1 cellular context compared by ENCODE assay signal in the genomic region with DNA sequence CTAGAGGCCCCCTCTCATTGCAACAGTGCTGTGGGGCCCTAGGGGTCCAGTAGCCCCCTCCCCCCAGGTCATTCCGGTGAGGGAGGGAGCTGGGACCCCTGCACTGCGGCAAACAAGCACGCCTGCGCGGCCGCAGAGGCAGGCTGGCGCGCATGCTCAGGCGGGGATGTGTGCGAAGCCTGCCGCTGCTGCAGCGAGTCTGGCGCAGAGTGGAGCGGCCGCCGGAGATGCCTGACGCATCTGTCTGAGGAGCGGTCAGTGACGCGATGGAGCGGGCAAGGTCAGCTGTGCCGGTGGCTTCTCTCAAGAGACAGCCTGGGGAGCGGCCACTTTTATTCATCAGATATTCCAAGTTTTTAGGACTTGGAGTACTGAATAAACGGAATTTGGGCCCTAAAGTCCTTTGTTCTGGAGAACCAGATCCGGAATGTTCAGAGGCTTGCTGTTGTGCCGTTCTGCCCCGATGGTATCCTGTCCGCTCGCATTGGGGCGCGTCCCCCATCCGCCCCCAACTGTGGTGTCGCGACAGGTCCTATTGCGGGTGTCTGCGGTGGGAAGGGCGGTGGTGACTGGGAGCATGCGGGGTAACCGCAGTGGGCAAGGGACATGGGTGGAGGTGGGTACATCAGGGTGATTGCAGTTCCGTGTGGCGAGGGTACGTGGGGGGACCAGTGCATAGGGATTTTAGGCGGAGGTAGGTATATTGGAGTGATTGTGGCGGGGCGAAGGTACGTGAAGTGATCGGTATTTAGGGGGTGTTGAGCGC.
TF ChIP-seq lines count a peak whose summit lies in the region.

A gene (plus strand): TSS at position 205 of the 766 bp plus-strand sequence. CDS start 19,467 bp downstream, outside the sequence.
A gene with protein sequence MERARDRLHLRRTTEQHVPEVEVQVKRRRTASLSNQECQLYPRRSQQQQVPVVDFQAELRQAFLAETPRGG (plus strand): TSS at position 205 of the 766 bp plus-strand sequence. CDS start 62 bp downstream, at position 267.

TF ChIP-seq in WTC11, 78 proteins besides CTCF, POLR2A, EP300 and RAD21 (continued from another document):
- TF ChIP-seq, protein P1, sequence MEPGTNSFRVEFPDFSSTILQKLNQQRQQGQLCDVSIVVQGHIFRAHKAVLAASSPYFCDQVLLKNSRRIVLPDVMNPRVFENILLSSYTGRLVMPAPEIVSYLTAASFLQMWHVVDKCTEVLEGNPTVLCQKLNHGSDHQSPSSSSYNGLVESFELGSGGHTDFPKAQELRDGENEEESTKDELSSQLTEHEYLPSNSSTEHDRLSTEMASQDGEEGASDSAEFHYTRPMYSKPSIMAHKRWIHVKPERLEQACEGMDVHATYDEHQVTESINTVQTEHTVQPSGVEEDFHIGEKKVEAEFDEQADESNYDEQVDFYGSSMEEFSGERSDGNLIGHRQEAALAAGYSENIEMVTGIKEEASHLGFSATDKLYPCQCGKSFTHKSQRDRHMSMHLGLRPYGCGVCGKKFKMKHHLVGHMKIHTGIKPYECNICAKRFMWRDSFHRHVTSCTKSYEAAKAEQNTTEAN (CRISPR knock-in tag; IDR thresholded peaks at IDR 0.05), result no peak
- no peak for TF ChIP-seq ZNF232 (CRISPR knock-in tag; IDR thresholded peaks at IDR 0.05)
- TF ChIP-seq SMAD4 (CRISPR knock-in tag; IDR thresholded peaks at IDR 0.05), result no peak
- TF ChIP-seq, protein P2, sequence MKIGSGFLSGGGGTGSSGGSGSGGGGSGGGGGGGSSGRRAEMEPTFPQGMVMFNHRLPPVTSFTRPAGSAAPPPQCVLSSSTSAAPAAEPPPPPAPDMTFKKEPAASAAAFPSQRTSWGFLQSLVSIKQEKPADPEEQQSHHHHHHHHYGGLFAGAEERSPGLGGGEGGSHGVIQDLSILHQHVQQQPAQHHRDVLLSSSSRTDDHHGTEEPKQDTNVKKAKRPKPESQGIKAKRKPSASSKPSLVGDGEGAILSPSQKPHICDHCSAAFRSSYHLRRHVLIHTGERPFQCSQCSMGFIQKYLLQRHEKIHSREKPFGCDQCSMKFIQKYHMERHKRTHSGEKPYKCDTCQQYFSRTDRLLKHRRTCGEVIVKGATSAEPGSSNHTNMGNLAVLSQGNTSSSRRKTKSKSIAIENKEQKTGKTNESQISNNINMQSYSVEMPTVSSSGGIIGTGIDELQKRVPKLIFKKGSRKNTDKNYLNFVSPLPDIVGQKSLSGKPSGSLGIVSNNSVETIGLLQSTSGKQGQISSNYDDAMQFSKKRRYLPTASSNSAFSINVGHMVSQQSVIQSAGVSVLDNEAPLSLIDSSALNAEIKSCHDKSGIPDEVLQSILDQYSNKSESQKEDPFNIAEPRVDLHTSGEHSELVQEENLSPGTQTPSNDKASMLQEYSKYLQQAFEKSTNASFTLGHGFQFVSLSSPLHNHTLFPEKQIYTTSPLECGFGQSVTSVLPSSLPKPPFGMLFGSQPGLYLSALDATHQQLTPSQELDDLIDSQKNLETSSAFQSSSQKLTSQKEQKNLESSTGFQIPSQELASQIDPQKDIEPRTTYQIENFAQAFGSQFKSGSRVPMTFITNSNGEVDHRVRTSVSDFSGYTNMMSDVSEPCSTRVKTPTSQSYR (CRISPR knock-in tag; IDR thresholded peaks at IDR 0.05), result no peak; the same call in 1 of the 2 replicates
- TF ChIP-seq, protein P3, sequence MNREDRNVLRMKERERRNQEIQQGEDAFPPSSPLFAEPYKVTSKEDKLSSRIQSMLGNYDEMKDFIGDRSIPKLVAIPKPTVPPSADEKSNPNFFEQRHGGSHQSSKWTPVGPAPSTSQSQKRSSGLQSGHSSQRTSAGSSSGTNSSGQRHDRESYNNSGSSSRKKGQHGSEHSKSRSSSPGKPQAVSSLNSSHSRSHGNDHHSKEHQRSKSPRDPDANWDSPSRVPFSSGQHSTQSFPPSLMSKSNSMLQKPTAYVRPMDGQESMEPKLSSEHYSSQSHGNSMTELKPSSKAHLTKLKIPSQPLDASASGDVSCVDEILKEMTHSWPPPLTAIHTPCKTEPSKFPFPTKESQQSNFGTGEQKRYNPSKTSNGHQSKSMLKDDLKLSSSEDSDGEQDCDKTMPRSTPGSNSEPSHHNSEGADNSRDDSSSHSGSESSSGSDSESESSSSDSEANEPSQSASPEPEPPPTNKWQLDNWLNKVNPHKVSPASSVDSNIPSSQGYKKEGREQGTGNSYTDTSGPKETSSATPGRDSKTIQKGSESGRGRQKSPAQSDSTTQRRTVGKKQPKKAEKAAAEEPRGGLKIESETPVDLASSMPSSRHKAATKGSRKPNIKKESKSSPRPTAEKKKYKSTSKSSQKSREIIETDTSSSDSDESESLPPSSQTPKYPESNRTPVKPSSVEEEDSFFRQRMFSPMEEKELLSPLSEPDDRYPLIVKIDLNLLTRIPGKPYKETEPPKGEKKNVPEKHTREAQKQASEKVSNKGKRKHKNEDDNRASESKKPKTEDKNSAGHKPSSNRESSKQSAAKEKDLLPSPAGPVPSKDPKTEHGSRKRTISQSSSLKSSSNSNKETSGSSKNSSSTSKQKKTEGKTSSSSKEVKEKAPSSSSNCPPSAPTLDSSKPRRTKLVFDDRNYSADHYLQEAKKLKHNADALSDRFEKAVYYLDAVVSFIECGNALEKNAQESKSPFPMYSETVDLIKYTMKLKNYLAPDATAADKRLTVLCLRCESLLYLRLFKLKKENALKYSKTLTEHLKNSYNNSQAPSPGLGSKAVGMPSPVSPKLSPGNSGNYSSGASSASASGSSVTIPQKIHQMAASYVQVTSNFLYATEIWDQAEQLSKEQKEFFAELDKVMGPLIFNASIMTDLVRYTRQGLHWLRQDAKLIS (CRISPR knock-in tag; IDR thresholded peaks at IDR 0.05; ENCODE audit: borderline replicate concordance), result no peak; the same call in 1 of the 2 replicates
- TF ChIP-seq SP1 (CRISPR knock-in tag; conservative IDR thresholded peaks at IDR 0.05), result peak; percentile 54
- TF ChIP-seq FOXK1 (CRISPR knock-in tag; IDR thresholded peaks at IDR 0.05), result peak; percentile 35; the same call in 1 of the 2 replicates
- no peak for TF ChIP-seq JAZF1 (CRISPR knock-in tag; IDR thresholded peaks at IDR 0.05)
- 0 out of 2 replicates have a peak, but pooled peaks have one; percentile 24 for TF ChIP-seq NFATC4 (CRISPR knock-in tag; IDR thresholded peaks at IDR 0.05)
- TF ChIP-seq, protein P4, sequence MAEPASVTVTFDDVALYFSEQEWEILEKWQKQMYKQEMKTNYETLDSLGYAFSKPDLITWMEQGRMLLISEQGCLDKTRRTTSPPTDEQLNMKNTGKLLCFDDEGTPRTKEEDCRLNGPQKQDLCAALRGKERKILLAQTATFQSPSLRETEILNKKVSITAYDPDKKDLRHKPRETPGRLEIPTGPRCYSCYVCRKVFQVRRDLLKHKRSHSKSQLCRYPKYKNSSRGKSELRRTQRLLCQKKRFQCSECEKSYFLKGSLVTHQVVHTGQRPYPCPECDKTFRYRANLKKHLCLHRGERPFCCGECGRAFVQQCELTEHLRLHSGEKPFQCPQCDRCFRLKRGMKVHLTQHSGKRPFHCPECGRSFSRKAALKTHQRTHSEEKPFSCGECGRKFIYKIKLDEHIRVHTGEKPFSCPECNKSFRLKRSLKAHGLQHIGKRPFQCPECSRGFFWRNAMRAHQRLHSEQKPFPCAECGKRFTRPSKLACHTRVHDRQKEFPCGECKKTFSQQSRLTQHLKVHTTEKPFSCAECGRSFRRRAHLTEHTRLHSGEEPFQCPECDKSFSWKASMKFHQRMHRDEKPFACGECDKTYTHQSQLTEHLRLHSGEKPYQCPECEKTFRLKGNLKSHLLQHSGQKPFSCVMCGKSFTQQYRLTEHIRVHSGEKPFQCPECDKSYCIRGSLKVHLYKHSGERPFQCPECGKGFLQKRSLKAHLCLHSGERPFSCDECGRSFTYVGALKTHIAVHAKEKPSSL (CRISPR knock-in tag; conservative IDR thresholded peaks at IDR 0.05), result no peak
- no peak for TF ChIP-seq ZNF671 (CRISPR knock-in tag; IDR thresholded peaks at IDR 0.05)
- TF ChIP-seq, protein P5, sequence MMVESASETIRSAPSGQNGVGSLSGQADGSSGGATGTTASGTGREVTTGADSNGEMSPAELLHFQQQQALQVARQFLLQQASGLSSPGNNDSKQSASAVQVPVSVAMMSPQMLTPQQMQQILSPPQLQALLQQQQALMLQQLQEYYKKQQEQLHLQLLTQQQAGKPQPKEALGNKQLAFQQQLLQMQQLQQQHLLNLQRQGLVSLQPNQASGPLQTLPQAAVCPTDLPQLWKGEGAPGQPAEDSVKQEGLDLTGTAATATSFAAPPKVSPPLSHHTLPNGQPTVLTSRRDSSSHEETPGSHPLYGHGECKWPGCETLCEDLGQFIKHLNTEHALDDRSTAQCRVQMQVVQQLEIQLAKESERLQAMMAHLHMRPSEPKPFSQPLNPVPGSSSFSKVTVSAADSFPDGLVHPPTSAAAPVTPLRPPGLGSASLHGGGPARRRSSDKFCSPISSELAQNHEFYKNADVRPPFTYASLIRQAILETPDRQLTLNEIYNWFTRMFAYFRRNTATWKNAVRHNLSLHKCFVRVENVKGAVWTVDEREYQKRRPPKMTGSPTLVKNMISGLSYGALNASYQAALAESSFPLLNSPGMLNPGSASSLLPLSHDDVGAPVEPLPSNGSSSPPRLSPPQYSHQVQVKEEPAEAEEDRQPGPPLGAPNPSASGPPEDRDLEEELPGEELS (CRISPR knock-in tag; IDR thresholded peaks at IDR 0.05), result peak; percentile 66; the same call in 1 of the 2 replicates
- no peak for TF ChIP-seq ZNF121 (CRISPR knock-in tag; IDR thresholded peaks at IDR 0.05)
- TF ChIP-seq, protein P6, sequence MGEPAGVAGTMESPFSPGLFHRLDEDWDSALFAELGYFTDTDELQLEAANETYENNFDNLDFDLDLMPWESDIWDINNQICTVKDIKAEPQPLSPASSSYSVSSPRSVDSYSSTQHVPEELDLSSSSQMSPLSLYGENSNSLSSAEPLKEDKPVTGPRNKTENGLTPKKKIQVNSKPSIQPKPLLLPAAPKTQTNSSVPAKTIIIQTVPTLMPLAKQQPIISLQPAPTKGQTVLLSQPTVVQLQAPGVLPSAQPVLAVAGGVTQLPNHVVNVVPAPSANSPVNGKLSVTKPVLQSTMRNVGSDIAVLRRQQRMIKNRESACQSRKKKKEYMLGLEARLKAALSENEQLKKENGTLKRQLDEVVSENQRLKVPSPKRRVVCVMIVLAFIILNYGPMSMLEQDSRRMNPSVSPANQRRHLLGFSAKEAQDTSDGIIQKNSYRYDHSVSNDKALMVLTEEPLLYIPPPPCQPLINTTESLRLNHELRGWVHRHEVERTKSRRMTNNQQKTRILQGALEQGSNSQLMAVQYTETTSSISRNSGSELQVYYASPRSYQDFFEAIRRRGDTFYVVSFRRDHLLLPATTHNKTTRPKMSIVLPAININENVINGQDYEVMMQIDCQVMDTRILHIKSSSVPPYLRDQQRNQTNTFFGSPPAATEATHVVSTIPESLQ (CRISPR knock-in tag; IDR thresholded peaks at IDR 0.05), result no peak
- TF ChIP-seq, protein P7, sequence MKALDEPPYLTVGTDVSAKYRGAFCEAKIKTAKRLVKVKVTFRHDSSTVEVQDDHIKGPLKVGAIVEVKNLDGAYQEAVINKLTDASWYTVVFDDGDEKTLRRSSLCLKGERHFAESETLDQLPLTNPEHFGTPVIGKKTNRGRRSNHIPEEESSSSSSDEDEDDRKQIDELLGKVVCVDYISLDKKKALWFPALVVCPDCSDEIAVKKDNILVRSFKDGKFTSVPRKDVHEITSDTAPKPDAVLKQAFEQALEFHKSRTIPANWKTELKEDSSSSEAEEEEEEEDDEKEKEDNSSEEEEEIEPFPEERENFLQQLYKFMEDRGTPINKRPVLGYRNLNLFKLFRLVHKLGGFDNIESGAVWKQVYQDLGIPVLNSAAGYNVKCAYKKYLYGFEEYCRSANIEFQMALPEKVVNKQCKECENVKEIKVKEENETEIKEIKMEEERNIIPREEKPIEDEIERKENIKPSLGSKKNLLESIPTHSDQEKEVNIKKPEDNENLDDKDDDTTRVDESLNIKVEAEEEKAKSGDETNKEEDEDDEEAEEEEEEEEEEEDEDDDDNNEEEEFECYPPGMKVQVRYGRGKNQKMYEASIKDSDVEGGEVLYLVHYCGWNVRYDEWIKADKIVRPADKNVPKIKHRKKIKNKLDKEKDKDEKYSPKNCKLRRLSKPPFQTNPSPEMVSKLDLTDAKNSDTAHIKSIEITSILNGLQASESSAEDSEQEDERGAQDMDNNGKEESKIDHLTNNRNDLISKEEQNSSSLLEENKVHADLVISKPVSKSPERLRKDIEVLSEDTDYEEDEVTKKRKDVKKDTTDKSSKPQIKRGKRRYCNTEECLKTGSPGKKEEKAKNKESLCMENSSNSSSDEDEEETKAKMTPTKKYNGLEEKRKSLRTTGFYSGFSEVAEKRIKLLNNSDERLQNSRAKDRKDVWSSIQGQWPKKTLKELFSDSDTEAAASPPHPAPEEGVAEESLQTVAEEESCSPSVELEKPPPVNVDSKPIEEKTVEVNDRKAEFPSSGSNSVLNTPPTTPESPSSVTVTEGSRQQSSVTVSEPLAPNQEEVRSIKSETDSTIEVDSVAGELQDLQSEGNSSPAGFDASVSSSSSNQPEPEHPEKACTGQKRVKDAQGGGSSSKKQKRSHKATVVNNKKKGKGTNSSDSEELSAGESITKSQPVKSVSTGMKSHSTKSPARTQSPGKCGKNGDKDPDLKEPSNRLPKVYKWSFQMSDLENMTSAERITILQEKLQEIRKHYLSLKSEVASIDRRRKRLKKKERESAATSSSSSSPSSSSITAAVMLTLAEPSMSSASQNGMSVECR (CRISPR knock-in tag; IDR thresholded peaks at IDR 0.05; ENCODE audit: borderline replicate concordance), result peak; percentile 71; the same call in 1 of the 2 replicates
- peak; percentile 14; the same call in 1 of the 2 replicates for TF ChIP-seq TEAD1 (CRISPR knock-in tag; IDR thresholded peaks at IDR 0.05)
TF ChIP-seq in WTC11: peak in this region for 8.
